8 cellular contexts compared by ENCODE assay signal in genomic region chr11:18105802-18106574, GRCh38. TPM values are rescaled to one million over a fixed set of nuclear protein-coding genes. Genes with fewer than 3 reads are reported as not detected.
DNase-seq lines count a peak whose midpoint lies in the region; ATAC-seq, FAIRE-seq and TF ChIP-seq lines count a peak whose summit lies in the region.

TSS of gene SAAL1 (minus strand) at chr11:18106082. CDS start at chr11:18106041, 41 bp downstream.

- H3K27ac Mint-ChIP-seq in T-cell = peak within 1 kb of the TSS; percentile 63 to 87

- peak within 1 kb of the TSS; percentile 90 to 95 (median 92) for H3K4me3 Mint-ChIP-seq in T-cell

- H3K27me3 ChIP-seq in adrenal gland = no peaks in the 10 kb centered on the region
- H3K27me3 ChIP-seq in psoas muscle (ENCODE audit: insufficient read depth in 3 of 3, low read length in 2 of 3) = no peaks in the 10 kb centered on the region

- H3K4me1 Mint-ChIP-seq in T-cell = peaks cover 37 to 43% (median 40%) of the 10 kb centered on the region in 3 donors

- H3K9me3 ChIP-seq in adrenal gland (replicated peaks in 1 of 3) (no peaks in the 10 kb centered on the region), psoas muscle (no peaks in the 10 kb centered on the region)

- 5 to 31% (median 15%) methylated on average over 7 to 48 of the region's 48 CpGs for WGBS in adrenal gland, 4 donors
- WGBS in psoas muscle, 3 donors = 3 to 7% (median 3%) methylated on average over 33 to 48 of the region's 48 CpGs
- 5% methylated on average over 48 of the region's 48 CpGs for WGBS in urinary bladder

- TF ChIP-seq POLR2A in GM12892 (IDR thresholded peaks at IDR 0.05; ENCODE audit: low read depth, low read length) (peak; percentile 86), adrenal gland (IDR thresholded peaks at IDR 0.05) (peak; percentile 18 to 28)

- TF ChIP-seq CTCF in adrenal gland (IDR thresholded peaks at IDR 0.05) = peak; percentile 34 to 60 (median 52)
- peak; percentile 64 for TF ChIP-seq CTCF in psoas muscle (IDR thresholded peaks at IDR 0.05)

- no peaks in the 10 kb centered on the region for H3K9me3 Mint-ChIP-seq in T-cell

- peak; percentile 96 for FAIRE-seq in GM12892 (lab: Jason Lieb, UNC)

- H3K27ac ChIP-seq in adrenal gland (peak within 1 kb of the TSS in 1 of 5 donors; percentile 21), psoas muscle (peak within 1 kb of the TSS; percentile 73), urinary bladder (ENCODE audit: low read depth) (no peak within 1 kb of the TSS)

- H3K36me3 ChIP-seq in adrenal gland (replicated peaks in 1 of 2) (peaks cover 0 to 5% of the 10 kb centered on the region in 2 donors), psoas muscle (ENCODE audit: insufficient read depth in 1 of 2, low read depth in 1 of 2) (peaks cover 0 to 28% of the 10 kb centered on the region in 2 donors), urinary bladder (ENCODE audit: insufficient read depth) (no peaks in the 10 kb centered on the region)

- DNase-seq in GM12892 (ENCODE audit: insufficient read length) (peak; percentile 89), NCI-H1436 (lab: John Stamatoyannopoulos, UW) (peak; percentile 87), T-cell (peak; percentile 67 to 91 (median 84)), adrenal gland (peak; percentile 80 to 89 (median 85)), left ventricle myocardium superior (peak; percentile 93), psoas muscle (peak; percentile 83 to 92)

- CTCF ChIA-PET in T-cell (lab: Charles Lee) = interaction anchor here (0.5 to 2.1 kb wide), 18 partner anchors 9 to 1446 kb away, joined by 3 to 20 read pairs (median 4); partner anchors contain the start of genes SERGEF (in 1 of the 2) and TSG101 (in 1 of the 2)

- intact Hi-C loops in adrenal gland (cut with DNase I) = loop anchor here in 1 of 2 donors (10.0 kb wide), 1 partner anchor 111 kb away; no protein-coding TSS in a partner anchor
- intact Hi-C loops in left ventricle myocardium superior (cut with micrococcal nuclease) = no loop called here
- intact Hi-C loops in psoas muscle (cut with DNase I) = loop anchor here in 1 of 2 donors (10.0 kb wide), 1 partner anchor 91 kb away; the partner anchor contains the start of gene SERGEF

- peaks cover 20% of the 10 kb centered on the region for H3K36me3 Mint-ChIP-seq in T-cell

- POLR2A ChIA-PET in T-cell (lab: Charles Lee) = interaction anchor here in 1 of 2 donors (0.6 to 0.8 kb wide), 2 partner anchors 398 to 525 kb away, joined by 3 to 5 read pairs; no protein-coding TSS in a partner anchor

- peaks cover 0 to 8% of the 10 kb centered on the region in 2 donors for H3K27me3 Mint-ChIP-seq in T-cell

- peak; percentile 98 for ATAC-seq in HG02798 (IDR thresholded peaks at IDR 0.05; ENCODE audit: poor library complexity, unreplicated experiment)
- peak; percentile 98 to 99 (median 98) for ATAC-seq in T-cell (replicated peaks in 1 of 4)
- peak; percentile 99 for ATAC-seq in left ventricle myocardium superior
- ATAC-seq in psoas muscle = peak; percentile 95 to 100 (median 98)

- peak within 1 kb of the TSS; percentile 60 to 86 (median 73) for H3K4me3 ChIP-seq in adrenal gland
- H3K4me3 ChIP-seq in psoas muscle = peak within 1 kb of the TSS; percentile 92
- H3K4me3 ChIP-seq in urinary bladder (ENCODE audit: low read depth, low read length) = peak within 1 kb of the TSS; percentile 97

- H3K4me1 ChIP-seq in adrenal gland (replicated peaks in 1 of 2) (peaks cover 4 to 15% of the 10 kb centered on the region in 2 donors), psoas muscle (peaks cover 9% of the 10 kb centered on the region), urinary bladder (ENCODE audit: insufficient read depth) (no peaks in the 10 kb centered on the region)

RNA-seq across cellular contexts. Expression of gene SAAL1, which starts in this region (rescaled TPM):
- 24.7 TPM for polyA plus RNA-seq in GM12892 (2012; ENCODE audit: missing spikeins)
- total RNA-seq in T-cell (10 to 100 TPM; 17.2 to 22.5 (median 18.8) TPM), adrenal gland (10 to 100 TPM in 4 of 8 donors, 1 to 10 TPM in 4; 3.7 to 10.5 (median 9.8) TPM), left ventricle myocardium superior (5.8 TPM), psoas muscle (1 to 10 TPM; 3.5 to 6.5 (median 4.6) TPM), urinary bladder (23.1 TPM)
- polyA plus RNA-seq in adrenal gland (10 to 100 TPM; 11.4 to 15.9 (median 15.7) TPM), psoas muscle (1 to 10 TPM; 5.3 to 6.7 (median 5.5) TPM), urinary bladder (8.8 TPM)
